ENCODE assay signal across 8 cellular contexts in the genomic region with DNA sequence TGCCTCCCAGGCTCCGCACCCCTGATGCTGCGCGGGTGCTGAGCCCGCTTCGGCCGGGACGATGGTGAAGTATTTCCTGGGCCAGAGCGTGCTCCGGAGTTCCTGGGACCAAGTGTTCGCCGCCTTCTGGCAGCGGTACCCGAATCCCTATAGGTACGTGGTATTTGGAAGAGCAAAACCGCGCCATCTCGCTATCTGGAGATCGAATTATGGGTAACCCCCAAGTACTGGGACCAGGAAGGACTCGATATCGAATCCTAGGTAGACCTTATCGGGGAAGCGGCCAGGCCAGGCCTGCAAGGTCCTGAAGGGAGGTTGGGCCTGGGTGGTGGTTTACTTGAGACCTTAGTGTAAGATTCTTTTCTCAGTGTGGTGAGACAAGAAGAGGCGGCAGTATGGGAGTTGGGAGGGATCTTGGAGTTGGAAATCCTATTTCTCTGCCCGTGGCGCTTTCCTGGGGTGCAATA. TPM values are rescaled to one million over a fixed set of nuclear protein-coding genes. Genes with fewer than 3 reads are reported as not detected.
DNase-seq lines count a peak whose midpoint lies in the region; ATAC-seq and TF ChIP-seq lines count a peak whose summit lies in the region.

No MANE protein-coding gene starts in this region.

- no peak for DNase-seq in Jurkat, Clone E6-1 (ENCODE audit: low read depth, low spot score)
- no peak for DNase-seq in central memory CD8-positive, alpha-beta T cell (ENCODE audit: low spot score in 2 of 2)
- no peak for DNase-seq in mesothelial cell of epicardium (ENCODE audit: low spot score in 2 of 2, unreplicated experiment in 2 of 2)
- no peak for DNase-seq in NCI-H82 treated with DMSO at 0.1 percent for 48 hours (lab: John Stamatoyannopoulos, UW; ENCODE audit: unreplicated experiment)
- DNase-seq in AML-193 (lab: John Stamatoyannopoulos, UW): no peak
- no peak for DNase-seq in SK-N-DZ (ENCODE audit: low spot score)

- TF ChIP-seq CTCF in mesothelial cell of epicardium (IDR thresholded peaks at IDR 0.05; ENCODE audit: unreplicated experiment): no peak

- peak overlapping the region; percentile 59 for H3K4me3 ChIP-seq in Jurkat, Clone E6-1 (ENCODE audit: low read length)

- peaks cover 4% of the 10 kb centered on the region for H3K36me3 ChIP-seq in ES-I3 (ENCODE audit: insufficient read depth, low read length)

- no peaks in the 10 kb centered on the region for H3K9me3 ChIP-seq in ES-I3 (ENCODE audit: control insufficient read depth, insufficient read depth, low read length)

- peak overlapping the region; percentile 100 for H3K9ac ChIP-seq in ES-I3 (ENCODE audit: low read depth, low read length)

- peaks cover 19% of the 10 kb centered on the region for H3K4me1 ChIP-seq in ES-I3 (ENCODE audit: insufficient read depth, low read length)

- no peaks in the 10 kb centered on the region for H3K9me3 Mint-ChIP-seq in central memory CD8-positive, alpha-beta T cell
- no peaks in the 10 kb centered on the region for H3K9me3 Mint-ChIP-seq in mesothelial cell of epicardium

- H3K4me1 Mint-ChIP-seq in central memory CD8-positive, alpha-beta T cell: peaks cover 74% of the 10 kb centered on the region
- H3K4me1 Mint-ChIP-seq in mesothelial cell of epicardium: peaks cover 43% of the 10 kb centered on the region

- H3K36me3 Mint-ChIP-seq in central memory CD8-positive, alpha-beta T cell (ENCODE audit: insufficient read depth): peaks cover 34% of the 10 kb centered on the region
- H3K36me3 Mint-ChIP-seq in mesothelial cell of epicardium: peaks cover 10% of the 10 kb centered on the region

- peak overlapping the region; percentile 85 for H3K27ac Mint-ChIP-seq in central memory CD8-positive, alpha-beta T cell (ENCODE audit: low read depth)
- H3K27ac Mint-ChIP-seq in mesothelial cell of epicardium: peak overlapping the region; percentile 94

- peak overlapping the region; percentile 87 for H3K4me3 Mint-ChIP-seq in central memory CD8-positive, alpha-beta T cell
- H3K4me3 Mint-ChIP-seq in mesothelial cell of epicardium: peak overlapping the region; percentile 90

- ATAC-seq in central memory CD8-positive, alpha-beta T cell (replicated peaks; ENCODE audit: extremely low read depth, poor library complexity, severe bottlenecking): peak; percentile 2
- ATAC-seq in HG03432 (IDR thresholded peaks at IDR 0.05; ENCODE audit: unreplicated experiment): no peak

- H3K27me3 Mint-ChIP-seq in central memory CD8-positive, alpha-beta T cell: no peaks in the 10 kb centered on the region
- no peaks in the 10 kb centered on the region for H3K27me3 Mint-ChIP-seq in mesothelial cell of epicardium (ENCODE audit: low read depth)

RNA-seq across cellular contexts. Expression of a gene that starts 0.4 kb away (rescaled TPM):
- 276 TPM for polyA plus RNA-seq in Jurkat, Clone E6-1 (2012; ENCODE audit: insufficient read depth, insufficient read length)
- total RNA-seq in mesothelial cell of epicardium: 80.5 to 89.8 TPM (median 81.2 TPM) in 3 replicates
- polyA plus RNA-seq in SK-N-DZ (2014; cell fraction: cytosol; rRNA removed): 367 and 387 TPM in 2 replicates
- polyA plus RNA-seq in SK-N-DZ (2014; cell fraction: nucleus; rRNA removed): 166 and 262 TPM in 2 replicates

RNA-seq across cellular contexts. Expression of a gene that starts 0.4 kb away (rescaled TPM):
- polyA plus RNA-seq in Jurkat, Clone E6-1 (2012; ENCODE audit: insufficient read depth, insufficient read length): 34.7 TPM
- 28.3 to 31.8 TPM (median 30.3 TPM) in 3 replicates for total RNA-seq in mesothelial cell of epicardium
- polyA plus RNA-seq in SK-N-DZ (2014; cell fraction: cytosol; rRNA removed): 40.3 and 43.5 TPM in 2 replicates
- polyA plus RNA-seq in SK-N-DZ (2014; cell fraction: nucleus; rRNA removed): 194 and 231 TPM in 2 replicates

RNA-seq across cellular contexts. Expression of a gene that starts 7.7 kb away (rescaled TPM):
- 86.6 TPM for polyA plus RNA-seq in Jurkat, Clone E6-1 (2012; ENCODE audit: insufficient read depth, insufficient read length)
- total RNA-seq in mesothelial cell of epicardium: 18.4 to 19.8 TPM (median 19.2 TPM) in 3 replicates
- 263 and 287 TPM in 2 replicates for polyA plus RNA-seq in SK-N-DZ (2014; cell fraction: cytosol; rRNA removed)
- polyA plus RNA-seq in SK-N-DZ (2014; cell fraction: nucleus; rRNA removed): 398 TPM in 2 replicates

RNA-seq across cellular contexts. Expression of a gene that starts 47.5 kb away (rescaled TPM):
- 104 TPM for polyA plus RNA-seq in Jurkat, Clone E6-1 (2012; ENCODE audit: insufficient read depth, insufficient read length)
- total RNA-seq in mesothelial cell of epicardium: 85.4 to 87.2 TPM (median 87.0 TPM) in 3 replicates
- polyA plus RNA-seq in SK-N-DZ (2014; cell fraction: cytosol; rRNA removed): 222 and 238 TPM in 2 replicates
- 130 and 183 TPM in 2 replicates for polyA plus RNA-seq in SK-N-DZ (2014; cell fraction: nucleus; rRNA removed)

RNA-seq across cellular contexts. Expression of a gene that starts 53.8 kb away (rescaled TPM):
- polyA plus RNA-seq in Jurkat, Clone E6-1 (2012; ENCODE audit: insufficient read depth, insufficient read length): 47.1 TPM
- 13.5 to 16.1 TPM (median 14.1 TPM) in 3 replicates for total RNA-seq in mesothelial cell of epicardium
- 20.8 and 55.9 TPM in 2 replicates for polyA plus RNA-seq in SK-N-DZ (2014; cell fraction: cytosol; rRNA removed)
- 62.5 and 74.6 TPM in 2 replicates for polyA plus RNA-seq in SK-N-DZ (2014; cell fraction: nucleus; rRNA removed)
